ENCODE assay signal across 8 cellular contexts in genomic region chr10:89373916-89374711, GRCh38. TPM values are rescaled to one million over a fixed set of nuclear protein-coding genes. Genes with fewer than 3 reads are reported as not detected.
DNase-seq lines count a peak whose midpoint lies in the region; ATAC-seq and TF ChIP-seq lines count a peak whose summit lies in the region.

No MANE protein-coding gene starts in this region.

- peaks cover 11 to 21% of the 10 kb centered on the region in 2 donors for H3K4me1 ChIP-seq in ascending aorta

- H3K27me3 ChIP-seq in ascending aorta, result no peaks in the 10 kb centered on the region

- no peak for TF ChIP-seq CTCF in ascending aorta (IDR thresholded peaks at IDR 0.05)

- H3K36me3 ChIP-seq in ascending aorta, result no peaks in the 10 kb centered on the region

- H3K27ac ChIP-seq in ascending aorta (peak overlapping the region; percentile 87 to 92), skin epidermis (peak overlapping the region in 16 of 21 experiments; percentile 18 to 76 (median 62))

- peak overlapping the region in 1 of 2 donors; percentile 36 for H3K4me3 ChIP-seq in ascending aorta
- no peak overlapping the region for H3K4me3 ChIP-seq in skin epidermis

- intact Hi-C loops in ascending aorta (cut with DNase I) (loop anchor here (2.0 to 5.0 kb wide), 2 partner anchors 15 to 47 kb away; partner anchors contain the start of gene IFIT3), left ventricle myocardium superior (cut with micrococcal nuclease) (no loop called here)

- no peaks in the 10 kb centered on the region for H3K9me3 ChIP-seq in ascending aorta

- ATAC-seq in left ventricle myocardium superior (peak; percentile 97), GM18511 (IDR thresholded peaks at IDR 0.05; ENCODE audit: unreplicated experiment) (no peak), HG03108 (IDR thresholded peaks at IDR 0.05; ENCODE audit: unreplicated experiment) (no peak), GM21717 (IDR thresholded peaks at IDR 0.05; ENCODE audit: unreplicated experiment) (no peak)

- DNase-seq in GOT3 (lab: John Stamatoyannopoulos, UW), result peak; percentile 34
- peak; percentile 70 to 96 for DNase-seq in ascending aorta (ENCODE audit: low spot score in 2 of 2)
- DNase-seq in left ventricle myocardium superior, result peak; percentile 70
- DNase-seq in NCI-H2107 treated with DMSO at 0.1 percent for 48 hours (lab: John Stamatoyannopoulos, UW; ENCODE audit: unreplicated experiment), result no peak

RNA-seq across cellular contexts. Expression of gene IFIT1B, which starts 3.7 kb away (rescaled TPM):
- total RNA-seq in ascending aorta (not detected), left ventricle myocardium superior (not detected)

RNA-seq across cellular contexts. Expression of gene IFIT1, which starts 18.3 kb away (rescaled TPM):
- total RNA-seq in ascending aorta, result 28.5 TPM
- total RNA-seq in left ventricle myocardium superior, result 48.0 TPM

RNA-seq across cellular contexts. Expression of gene IFIT5, which starts 40.3 kb away (rescaled TPM):
- total RNA-seq in ascending aorta (3.3 TPM), left ventricle myocardium superior (8.1 TPM)

RNA-seq across cellular contexts. Expression of gene IFIT3, which starts 46.3 kb away (rescaled TPM):
- total RNA-seq in ascending aorta, result 1.9 TPM
- total RNA-seq in left ventricle myocardium superior, result 8.8 TPM
